Comparison of ENCODE assay signal across 15 cellular contexts in the genomic region with DNA sequence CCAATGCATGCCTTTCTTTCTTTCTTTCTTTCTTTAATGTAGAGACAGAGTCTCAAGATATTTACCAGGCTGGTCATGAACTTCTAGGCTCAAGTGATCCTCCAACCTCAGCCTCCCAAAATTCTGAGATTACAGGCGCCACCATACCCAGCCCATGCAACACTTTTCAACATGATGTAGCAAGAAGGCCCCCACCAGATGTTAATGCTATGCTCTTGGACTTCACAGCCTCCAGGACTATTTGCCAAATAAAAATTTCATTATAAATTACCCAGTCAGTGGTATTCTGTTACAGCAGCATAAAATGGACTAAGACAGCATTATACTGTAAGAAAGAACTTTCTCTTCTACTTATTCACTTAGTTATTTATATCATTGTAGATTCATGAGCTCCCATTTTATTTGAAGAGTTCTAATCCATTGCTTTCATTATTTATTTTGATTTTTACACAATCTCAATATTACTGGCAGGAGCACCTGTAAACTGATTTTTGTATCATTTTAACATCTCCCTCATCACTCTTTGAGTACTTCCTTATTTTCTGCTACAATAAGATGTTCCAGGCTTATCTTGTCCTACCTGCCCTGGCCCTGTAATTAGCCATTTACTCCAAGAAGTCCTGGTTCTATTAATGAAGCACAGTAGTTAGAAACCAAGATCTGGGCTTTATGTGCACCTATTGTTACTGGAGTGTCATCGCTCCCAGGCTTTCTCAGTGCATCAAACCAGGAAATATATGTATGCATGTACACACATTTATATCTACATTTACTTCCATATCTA. TPM values are rescaled to one million over a fixed set of nuclear protein-coding genes. Genes with fewer than 3 reads are reported as not detected.
DNase-seq lines count a peak whose midpoint lies in the region; ATAC-seq lines count a peak whose summit lies in the region.
"Had no signal": no experiment of that assay in that cellular context is flagged by ENCODE, and none has a peak within 500 bp of the region (broad histone marks: within the 10 kb centered on the region; RNA-seq: fewer than 3 reads in every experiment).

No MANE protein-coding gene starts in this region.

- ATAC-seq in T-cell (replicated peaks in 1 of 4), result no peak
- no peak for ATAC-seq in naive thymus-derived CD8-positive, alpha-beta T cell
- no peak for ATAC-seq in HG03280 (IDR thresholded peaks at IDR 0.05; ENCODE audit: unreplicated experiment)
- ATAC-seq: CD8-positive, alpha-beta T cell; Right ventricle myocardium inferior had no signal

- no peak overlapping the region for H3K27ac Mint-ChIP-seq in activated naive CD4-positive, alpha-beta T cell treated with anti-CD3 and anti-CD28 coated beads for 36 hours
- no peak overlapping the region for H3K27ac Mint-ChIP-seq in activated naive CD4-positive, alpha-beta T cell treated with anti-CD3 and anti-CD28 coated beads, Interleukin-2, amount 10 ng/mL, durations not matched to agents 7 days and 5 days
- H3K27ac Mint-ChIP-seq in CD4-positive, alpha-beta memory T cell, result peak overlapping the region in 4 of 7 donors; percentile 5 to 79 (median 30)
- peak overlapping the region; percentile 42 to 70 for H3K27ac Mint-ChIP-seq in T-cell
- H3K27ac Mint-ChIP-seq in naive thymus-derived CD8-positive, alpha-beta T cell, result peak overlapping the region in 7 of 10 donors; percentile 15 to 100 (median 68)
- H3K27ac Mint-ChIP-seq: CD8-positive, alpha-beta T cell had no signal

- CTCF ChIA-PET in activated naive CD4-positive, alpha-beta T cell treated with anti-CD3 and anti-CD28 coated beads for 36 hours (lab: Charles Lee), result interaction anchor here (1.5 kb wide), 1 partner anchor 25 kb away, joined by 5 read pairs; no protein-coding TSS in a partner anchor
- CTCF ChIA-PET in activated naive CD4-positive, alpha-beta T cell treated with anti-CD3 and anti-CD28 coated beads, Interleukin-2, amount 10 ng/mL, durations not matched to agents 7 days and 5 days (lab: Charles Lee), result no interaction called here
- CTCF ChIA-PET in CD4-positive, alpha-beta memory T cell (lab: Charles Lee; ENCODE audit: partially characterized antibody), result interaction anchor here (0.9 to 4.7 kb wide), 3 partner anchors 12 to 25 kb away, joined by 3 to 28 read pairs (median 4); no protein-coding TSS in a partner anchor
- CTCF ChIA-PET in T-cell (lab: Charles Lee), result interaction anchor here in 1 of 2 donors (0.6 to 1.0 kb wide), 3 partner anchors 11 to 565 kb away, joined by 3 to 5 read pairs (median 3); no protein-coding TSS in a partner anchor

- H3K4me3 ChIP-seq in CD4-positive, alpha-beta memory T cell (ENCODE audit: low read length in 2 of 2), result no peak overlapping the region

- peaks cover 56% of the 10 kb centered on the region for H3K4me1 ChIP-seq in CD4-positive, alpha-beta memory T cell (ENCODE audit: insufficient read depth, low read length)

- no peak overlapping the region for H3K4me3 Mint-ChIP-seq in activated naive CD4-positive, alpha-beta T cell treated with anti-CD3 and anti-CD28 coated beads for 36 hours
- no peak overlapping the region for H3K4me3 Mint-ChIP-seq in activated naive CD4-positive, alpha-beta T cell treated with anti-CD3 and anti-CD28 coated beads, Interleukin-2, amount 10 ng/mL, durations not matched to agents 7 days and 5 days
- H3K4me3 Mint-ChIP-seq in CD4-positive, alpha-beta memory T cell, result no peak overlapping the region
- H3K4me3 Mint-ChIP-seq in T-cell, result no peak overlapping the region
- no peak overlapping the region for H3K4me3 Mint-ChIP-seq in naive thymus-derived CD8-positive, alpha-beta T cell
- H3K4me3 Mint-ChIP-seq: CD8-positive, alpha-beta T cell had no signal

- H3K27ac ChIP-seq in CD4-positive, alpha-beta memory T cell (ENCODE audit: low read depth, low read length), result no peak overlapping the region

- peaks cover 54% of the 10 kb centered on the region for H3K4me1 Mint-ChIP-seq in activated naive CD4-positive, alpha-beta T cell treated with anti-CD3 and anti-CD28 coated beads for 36 hours (ENCODE audit: low read depth)
- H3K4me1 Mint-ChIP-seq in activated naive CD4-positive, alpha-beta T cell treated with anti-CD3 and anti-CD28 coated beads, Interleukin-2, amount 10 ng/mL, durations not matched to agents 7 days and 5 days, result peaks cover 79% of the 10 kb centered on the region
- peaks cover 50 to 77% (median 67%) of the 10 kb centered on the region in 4 donors for H3K4me1 Mint-ChIP-seq in CD4-positive, alpha-beta memory T cell
- peaks cover 61 to 75% (median 73%) of the 10 kb centered on the region in 3 donors for H3K4me1 Mint-ChIP-seq in T-cell
- H3K4me1 Mint-ChIP-seq in naive thymus-derived CD8-positive, alpha-beta T cell, result peaks cover 44 to 85% (median 76%) of the 10 kb centered on the region in 4 donors

- intact Hi-C loops in activated naive CD4-positive, alpha-beta T cell treated with anti-CD3 and anti-CD28 coated beads for 36 hours (cut with micrococcal nuclease), result no loop called here
- intact Hi-C loops in CD4-positive, alpha-beta memory T cell (cut with micrococcal nuclease), result loop anchor here (5.0 kb wide), 1 partner anchor 178 kb away; no protein-coding TSS in a partner anchor
- intact Hi-C loops in posterior vena cava (cut with DNase I), result no loop called here

- no peaks in the 10 kb centered on the region for H3K36me3 ChIP-seq in CD4-positive, alpha-beta memory T cell (ENCODE audit: insufficient read depth, low read length)

- no peaks in the 10 kb centered on the region for H3K36me3 Mint-ChIP-seq in activated naive CD4-positive, alpha-beta T cell treated with anti-CD3 and anti-CD28 coated beads for 36 hours (ENCODE audit: low read depth)
- peaks cover 28% of the 10 kb centered on the region for H3K36me3 Mint-ChIP-seq in activated naive CD4-positive, alpha-beta T cell treated with anti-CD3 and anti-CD28 coated beads, Interleukin-2, amount 10 ng/mL, durations not matched to agents 7 days and 5 days
- H3K36me3 Mint-ChIP-seq in CD4-positive, alpha-beta memory T cell, result peaks cover 4 to 8% of the 10 kb centered on the region in 2 donors
- no peaks in the 10 kb centered on the region for H3K36me3 Mint-ChIP-seq in T-cell
- H3K36me3 Mint-ChIP-seq in naive thymus-derived CD8-positive, alpha-beta T cell, result peaks cover 0 to 7% (median 7%) of the 10 kb centered on the region in 3 donors

- peak; percentile 0 for DNase-seq in activated naive CD4-positive, alpha-beta T cell treated with anti-CD3 and anti-CD28 coated beads for 36 hours
- no peak for DNase-seq in activated naive CD4-positive, alpha-beta T cell treated with anti-CD3 and anti-CD28 coated beads, Interleukin-2, amount 10 ng/mL, durations not matched to agents 7 days and 5 days
- no peak for DNase-seq in CD4-positive, alpha-beta memory T cell
- DNase-seq in T-cell (no peak), posterior vena cava (ENCODE audit: low spot score) (no peak), MV-4-11 (lab: John Stamatoyannopoulos, UW) (no peak)
- DNase-seq in naive thymus-derived CD8-positive, alpha-beta T cell, result no peak
- DNase-seq: GOT3, NCI-H1092, NCI-H1694, NCI-H748 treated with DMSO at 0.1 percent for 48 hours had no signal

- H3K9me3 ChIP-seq in CD4-positive, alpha-beta memory T cell (ENCODE audit: control insufficient read depth in 1 of 2, low read length in 2 of 2), result no peaks in the 10 kb centered on the region

- no peaks in the 10 kb centered on the region for H3K27me3 ChIP-seq in CD4-positive, alpha-beta memory T cell (ENCODE audit: insufficient read depth, low read length)

- POLR2A ChIA-PET in CD4-positive, alpha-beta memory T cell (lab: Charles Lee; ENCODE audit: partially characterized antibody), result interaction anchor here (1.0 to 1.7 kb wide), 2 partner anchors 11 to 22 kb away, joined by 3 to 10 read pairs; no protein-coding TSS in a partner anchor
- POLR2A ChIA-PET in T-cell (lab: Charles Lee), result no interaction called here
- POLR2A ChIA-PET in naive thymus-derived CD8-positive, alpha-beta T cell (lab: Charles Lee), result interaction anchor here (0.6 to 15.9 kb wide), 4 partner anchors 8 to 67 kb away, joined by 3 to 276 read pairs (median 4); no protein-coding TSS in a partner anchor

- H3K27me3 Mint-ChIP-seq in activated naive CD4-positive, alpha-beta T cell treated with anti-CD3 and anti-CD28 coated beads for 36 hours (ENCODE audit: low read depth), result no peaks in the 10 kb centered on the region
- H3K27me3 Mint-ChIP-seq in activated naive CD4-positive, alpha-beta T cell treated with anti-CD3 and anti-CD28 coated beads, Interleukin-2, amount 10 ng/mL, durations not matched to agents 7 days and 5 days, result no peaks in the 10 kb centered on the region
- no peaks in the 10 kb centered on the region for H3K27me3 Mint-ChIP-seq in CD4-positive, alpha-beta memory T cell
- H3K27me3 Mint-ChIP-seq in T-cell, result no peaks in the 10 kb centered on the region
- no peaks in the 10 kb centered on the region for H3K27me3 Mint-ChIP-seq in naive thymus-derived CD8-positive, alpha-beta T cell

- peaks cover 6% of the 10 kb centered on the region for H3K9me3 Mint-ChIP-seq in activated naive CD4-positive, alpha-beta T cell treated with anti-CD3 and anti-CD28 coated beads for 36 hours
- H3K9me3 Mint-ChIP-seq in activated naive CD4-positive, alpha-beta T cell treated with anti-CD3 and anti-CD28 coated beads, Interleukin-2, amount 10 ng/mL, durations not matched to agents 7 days and 5 days, result peaks cover 14% of the 10 kb centered on the region
- peaks cover 0 to 14% (median 7%) of the 10 kb centered on the region in 8 donors for H3K9me3 Mint-ChIP-seq in CD4-positive, alpha-beta memory T cell
- H3K9me3 Mint-ChIP-seq in T-cell, result peaks cover 0 to 12% (median 4%) of the 10 kb centered on the region in 3 donors
- peaks cover 0 to 11% (median 2%) of the 10 kb centered on the region in 9 donors for H3K9me3 Mint-ChIP-seq in naive thymus-derived CD8-positive, alpha-beta T cell

RNA-seq across cellular contexts. Expression of a gene that starts 4.8 kb away (rescaled TPM):
- 10 to 100 TPM; 27.3 to 27.9 TPM for total RNA-seq in activated naive CD4-positive, alpha-beta T cell treated with anti-CD3 and anti-CD28 coated beads for 36 hours
- 100 to 1,000 TPM; 124 to 129 TPM for total RNA-seq in CD4-positive, alpha-beta memory T cell
- 100 to 1,000 TPM; 163 to 173 TPM for polyA plus RNA-seq in CD4-positive, alpha-beta memory T cell
- total RNA-seq in T-cell (100 to 1,000 TPM; 101 to 126 (median 107) TPM), posterior vena cava (10 to 100 TPM; 14.1 to 15.2 TPM)
- total RNA-seq in naive thymus-derived CD8-positive, alpha-beta T cell, result 100 to 1,000 TPM; 149 to 156 TPM
- polyA plus RNA-seq in naive thymus-derived CD8-positive, alpha-beta T cell, result 100 to 1,000 TPM; 121 to 132 (median 124) TPM
- total RNA-seq: HT1080 had no signal

Comparison
In these comparisons a context has a peak if more than half of its experiments do, and no peak if none do; other contexts are left out.
1. H3K27ac Mint-ChIP-seq: peak in CD4-positive, alpha-beta memory T cell (4 of 7), T-cell (2 of 2) and naive thymus-derived CD8-positive, alpha-beta T cell (7 of 10); none in activated naive CD4-positive, alpha-beta T cell treated with anti-CD3 and anti-CD28 coated beads for 36 hours (single experiment) and activated naive CD4-positive, alpha-beta T cell treated with anti-CD3 and anti-CD28 coated beads, Interleukin-2, amount 10 ng/mL, durations not matched to agents 7 days and 5 days (single experiment).
2. POLR2A ChIA-PET loops: an anchor here in CD4-positive, alpha-beta memory T cell (1.0 to 1.7 kb wide) and naive thymus-derived CD8-positive, alpha-beta T cell (0.6 to 15.9 kb wide); none called in T-cell.